1 cellular context compared by ENCODE assay signal in the genomic region with DNA sequence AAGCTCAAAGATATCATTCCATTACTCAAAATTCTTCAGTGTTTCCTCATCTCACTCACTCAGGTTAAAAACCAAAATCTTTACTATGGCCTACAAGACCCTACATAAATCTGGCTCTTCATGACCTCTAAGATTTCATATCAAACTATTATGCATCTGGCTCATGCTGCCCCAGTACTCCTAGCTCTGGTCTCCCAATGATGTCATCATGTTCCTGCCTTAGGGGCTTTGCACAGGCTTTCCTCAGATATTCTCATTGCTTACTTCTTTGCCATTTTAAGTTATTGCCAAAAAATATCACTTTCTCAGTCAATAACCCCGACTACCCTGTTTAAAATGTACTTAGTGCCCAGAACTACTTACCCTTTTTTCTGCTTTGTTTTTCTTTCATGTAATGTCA.
TF ChIP-seq lines count a peak whose summit lies in the region.

No MANE protein-coding gene starts in this region.

TF ChIP-seq in HepG2, 621 proteins besides CTCF, POLR2A, EP300 and RAD21:
- TF ChIP-seq, protein P1, sequence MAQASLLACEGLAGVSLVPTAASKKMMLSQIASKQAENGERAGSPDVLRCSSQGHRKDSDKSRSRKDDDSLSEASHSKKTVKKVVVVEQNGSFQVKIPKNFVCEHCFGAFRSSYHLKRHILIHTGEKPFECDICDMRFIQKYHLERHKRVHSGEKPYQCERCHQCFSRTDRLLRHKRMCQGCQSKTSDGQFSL (CRISPR knock-in tag; IDR thresholded peaks at IDR 0.05): no peak
- no peak for TF ChIP-seq RCOR2 (CRISPR knock-in tag; IDR thresholded peaks at IDR 0.05)
- TF ChIP-seq, protein P2, sequence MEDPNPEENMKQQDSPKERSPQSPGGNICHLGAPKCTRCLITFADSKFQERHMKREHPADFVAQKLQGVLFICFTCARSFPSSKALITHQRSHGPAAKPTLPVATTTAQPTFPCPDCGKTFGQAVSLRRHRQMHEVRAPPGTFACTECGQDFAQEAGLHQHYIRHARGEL (CRISPR knock-in tag; IDR thresholded peaks at IDR 0.05): no peak
- TF ChIP-seq ATF7 (IDR thresholded peaks at IDR 0.05): peak; percentile 88
- no peak for TF ChIP-seq ATF7 (CRISPR knock-in tag; IDR thresholded peaks at IDR 0.05)
